ENCODE assay signal across 8 cellular contexts in genomic region chr3:184040010-184040409, GRCh38. TPM values are rescaled to one million over a fixed set of nuclear protein-coding genes. Genes with fewer than 3 reads are reported as not detected.
DNase-seq lines count a peak whose midpoint lies in the region; ATAC-seq and TF ChIP-seq lines count a peak whose summit lies in the region.

No MANE protein-coding gene starts in this region.

- H3K4me3 ChIP-seq in RWPE2 (ENCODE audit: severe bottlenecking): no peak overlapping the region

- peak; percentile 47 for TF ChIP-seq CTCF in AG09319 (IDR thresholded peaks at IDR 0.05; ENCODE audit: low read depth, low read length)
- peak; percentile 67 for TF ChIP-seq CTCF in H9 (conservative IDR thresholded peaks at IDR 0.05)
- TF ChIP-seq CTCF in RWPE2 (IDR thresholded peaks at IDR 0.05; ENCODE audit: poor library complexity, severe bottlenecking): peak; percentile 30
- peak; percentile 26 for TF ChIP-seq CTCF in glutamatergic neuron (IDR thresholded peaks at IDR 0.05; ENCODE audit: partially characterized antibody, unreplicated experiment)

- H3K27me3 ChIP-seq in H9 (ENCODE audit: insufficient read depth, low read length) (no peaks in the 10 kb centered on the region), RWPE2 (ENCODE audit: insufficient read depth, poor library complexity, severe bottlenecking) (no peaks in the 10 kb centered on the region)

- H3K18ac ChIP-seq in H9 (ENCODE audit: insufficient read length, low read depth, low read length): no peak overlapping the region

- H4K8ac ChIP-seq in H9 (replicated peaks; ENCODE audit: insufficient read length, low read depth, low read length): no peak overlapping the region

- H3K23ac ChIP-seq in H9 (ENCODE audit: insufficient read length, low read depth, low read length): no peak overlapping the region

- H2AFZ ChIP-seq in H9 (ENCODE audit: low read length): no peak overlapping the region

- H3K56ac ChIP-seq in H9 (ENCODE audit: insufficient read length, low read depth, low read length): no peak overlapping the region

- no peak overlapping the region for H4K5ac ChIP-seq in H9 (ENCODE audit: insufficient read length, low read depth, low read length)

- H2BK120ac ChIP-seq in H9 (ENCODE audit: low read depth, low read length, poor library complexity, severe bottlenecking): no peak overlapping the region

- no peak overlapping the region for H3K9ac ChIP-seq in H9 (ENCODE audit: extremely low read depth, insufficient read length, low read length)

- H3K36me3 ChIP-seq in RWPE2 (ENCODE audit: low read depth): no peaks in the 10 kb centered on the region

- H4K91ac ChIP-seq in H9 (ENCODE audit: insufficient read length, low read depth, low read length): no peak overlapping the region

- H3K23me2 ChIP-seq in H9 (ENCODE audit: insufficient read length, low read depth, low read length, poor library complexity, severe bottlenecking): no peaks in the 10 kb centered on the region

- H2BK20ac ChIP-seq in H9 (ENCODE audit: low read depth, low read length, poor library complexity, severe bottlenecking): no peak overlapping the region

- no CpG with 5 or more reads among the region's 3 CpGs for WGBS in H9 (ENCODE audit: extremely low coverage, insufficient read length, low lambda C conversion rate)

- H3K4me1 ChIP-seq in H9 (ENCODE audit: insufficient read depth, low read length): no peaks in the 10 kb centered on the region
- no peaks in the 10 kb centered on the region for H3K4me1 ChIP-seq in RWPE2 (ENCODE audit: insufficient read depth, poor library complexity, severe bottlenecking)

- H3K14ac ChIP-seq in H9 (ENCODE audit: insufficient read depth, low read length): no peak overlapping the region

- H3K27ac Mint-ChIP-seq in H9 (no peak overlapping the region; a peak in 1 of 7 replicates), glutamatergic neuron (ENCODE audit: unreplicated experiment) (peak overlapping the region; percentile 84)

- H3K4me3 Mint-ChIP-seq in H9 (no peak overlapping the region), glutamatergic neuron (ENCODE audit: unreplicated experiment) (peak overlapping the region; percentile 65)

- no peaks in the 10 kb centered on the region for H3K9me3 ChIP-seq in H9 (ENCODE audit: control insufficient read depth, low read depth, low read length)
- no peaks in the 10 kb centered on the region for H3K9me3 ChIP-seq in RWPE2 (ENCODE audit: severe bottlenecking)

- H3K79me1 ChIP-seq in H9 (ENCODE audit: insufficient read depth, low read depth, low read length, poor library complexity, severe bottlenecking): no peaks in the 10 kb centered on the region

- H3K79me2 ChIP-seq in H9 (ENCODE audit: insufficient read depth, low read length): no peaks in the 10 kb centered on the region

- H3K36me3 Mint-ChIP-seq in H9 (ENCODE audit: insufficient read depth in 1 of 3, low read depth in 3 of 3) (no peaks in the 10 kb centered on the region), glutamatergic neuron (ENCODE audit: unreplicated experiment) (no peaks in the 10 kb centered on the region)

- H3K4me2 ChIP-seq in H9 (ENCODE audit: insufficient read depth, insufficient read length, low read length): no peak overlapping the region

- H3K9me3 Mint-ChIP-seq in H9 (no peaks in the 10 kb centered on the region), glutamatergic neuron (ENCODE audit: unreplicated experiment) (peaks cover 11% of the 10 kb centered on the region)

- no peak overlapping the region for H2AK5ac ChIP-seq in H9 (ENCODE audit: insufficient read length, low read length)

- H3K4me1 Mint-ChIP-seq in H9 (peaks cover 0 to 10% of the 10 kb centered on the region in 2 experiments; a peak in 2 of 4 replicates), glutamatergic neuron (ENCODE audit: low read depth, unreplicated experiment) (peaks cover 15% of the 10 kb centered on the region)

- H3K4ac ChIP-seq in H9 (ENCODE audit: low read depth, low read length): no peak overlapping the region

- H2BK5ac ChIP-seq in H9 (ENCODE audit: insufficient read length, low read length): no peak overlapping the region

- no peak overlapping the region for H3T11ph ChIP-seq in H9 (ENCODE audit: low read length)

- H2BK15ac ChIP-seq in H9 (ENCODE audit: low read depth, low read length): no peak overlapping the region

- ATAC-seq in RWPE2 (ENCODE audit: low read depth) (peak; percentile 80), HG02588 (IDR thresholded peaks at IDR 0.05; ENCODE audit: unreplicated experiment) (no peak), GM18907 (IDR thresholded peaks at IDR 0.05; ENCODE audit: unreplicated experiment) (no peak)

- H3K27me3 Mint-ChIP-seq in H9 (ENCODE audit: low read depth) (no peaks in the 10 kb centered on the region; the same call in 1 of the 2 replicates), glutamatergic neuron (ENCODE audit: unreplicated experiment) (peaks cover 12% of the 10 kb centered on the region)

- no peaks in the 10 kb centered on the region for H4K20me1 ChIP-seq in H9 (ENCODE audit: control insufficient read depth, insufficient read depth, insufficient read length)

- DNase-seq in AG09319 (ENCODE audit: extremely low read depth, low read depth) (no peak), H9 (peak; percentile 63), RWPE2 (ENCODE audit: low spot score) (no peak), glutamatergic neuron (peak; percentile 40)
- DNase-seq in activated CD4-positive, alpha-beta T cell treated with anti-CD3 and anti-CD28 coated beads, Interleukin-2, amount 50 U/mL, for 4 hours: no peak
- DNase-seq in activated CD4-positive, alpha-beta T cell treated with anti-CD3 and anti-CD28 coated beads for 4 hours: no peak

- H3K27ac ChIP-seq in H9 (ENCODE audit: insufficient read length, low read depth, low read length) (no peak overlapping the region), RWPE2 (ENCODE audit: poor library complexity, severe bottlenecking) (no peak overlapping the region)

- no peak overlapping the region for H2BK12ac ChIP-seq in H9 (ENCODE audit: insufficient read length, low read depth, low read length)

RNA-seq across cellular contexts. Expression of gene HTR3D, which starts 8.5 kb away (rescaled TPM):
- total RNA-seq in H9 (2021): not detected in 2 replicates
- not detected for total RNA-seq in glutamatergic neuron (ENCODE audit: unreplicated experiment)

RNA-seq across cellular contexts. Expression of gene HTR3C, which starts 12.8 kb away (rescaled TPM):
- not detected in 2 replicates for total RNA-seq in H9 (2021)
- not detected for total RNA-seq in glutamatergic neuron (ENCODE audit: unreplicated experiment)

RNA-seq across cellular contexts. Expression of gene ABCC5, which starts 22.3 kb away (rescaled TPM):
- total RNA-seq in H9 (2021): 32.5 and 37.6 TPM in 2 replicates
- total RNA-seq in glutamatergic neuron (ENCODE audit: unreplicated experiment): 134 TPM

RNA-seq across cellular contexts. Expression of gene HTR3E, which starts 56.9 kb away (rescaled TPM):
- total RNA-seq in H9 (2021): not detected in 2 replicates
- total RNA-seq in glutamatergic neuron (ENCODE audit: unreplicated experiment): not detected

Comparison
In these comparisons a context has a peak if more than half of its experiments do, and no peak if none do; other contexts are left out.
1. DNase-seq: peak in H9 (single experiment) and glutamatergic neuron (single experiment); none in AG09319 (single experiment), RWPE2 (single experiment), activated CD4-positive, alpha-beta T cell treated with anti-CD3 and anti-CD28 coated beads, Interleukin-2, amount 50 U/mL, for 4 hours (0 of 2) and activated CD4-positive, alpha-beta T cell treated with anti-CD3 and anti-CD28 coated beads for 4 hours (0 of 2).
2. Peak in every context shown above with its lines, with median percentiles within 50 percentile points of each other: CTCF ChIP-seq.